Comparison of ENCODE assay signal across 20 cellular contexts in genomic region chrX:22053486-22053885, GRCh38.
"Had no signal": no experiment of that assay in that cellular context is flagged by ENCODE, and none has a peak within 500 bp of the region (broad histone marks: within the 10 kb centered on the region; RNA-seq: fewer than 3 reads in every experiment).

No MANE protein-coding gene starts in this region.

- H3K27me3 ChIP-seq: brain microvascular endothelial cell, gastroesophageal sphincter had no signal

- DNase-seq: activated CD4-positive, alpha-beta T cell treated with anti-CD3 and anti-CD28 coated beads for 1 hour; activated CD4-positive, alpha-beta T cell treated with anti-CD3 and anti-CD28 coated beads, Interleukin-2, amount 50 U/mL, for 1 hour; activated CD8-positive, alpha-beta T cell treated with anti-CD3 and anti-CD28 coated beads, Interleukin-2, amount 10 ng/mL, durations not matched to agents 7 days and 5 days; activated gamma-delta T cell treated with Interleukin-2 at 50 U/mL for 16 hours; activated T-cell treated with anti-CD3 and anti-CD28 coated beads, Interleukin-2, amount 50 U/mL, for 1 hour; aorta; brain microvascular endothelial cell; central memory CD4-positive, alpha-beta T cell; effector memory CD4-positive, alpha-beta T cell; heart left ventricle; retina; stimulated activated CD4-positive, alpha-beta T cell treated with anti-CD3 and anti-CD28 coated beads, Interleukin-4, amount 100 ng/mL, for 24 hours; stimulated activated naive CD4-positive, alpha-beta T cell treated with Interleukin-2 at 50 U/mL for 16 hours; T-helper 9 cell had no signal

- H3K4me3 ChIP-seq: gastroesophageal sphincter, heart left ventricle had no signal

- FAIRE-seq: islet of Langerhans had no signal

- H3K36me3 Mint-ChIP-seq: memory B cell; natural killer cell treated with Interleukin-12 subunit alpha and Interleukin-12 subunit beta and Interleukin-15 and Interleukin-18, amount 100 ng/mL, for 72 hours had no signal

- H3K9me3 Mint-ChIP-seq: activated naive CD4-positive, alpha-beta T cell treated with anti-CD3 and anti-CD28 coated beads, Interleukin-2, amount 50 U/mL, for 24 hours; natural killer cell treated with Interleukin-12 subunit alpha and Interleukin-12 subunit beta and Interleukin-15 and Interleukin-18, amount 100 ng/mL, for 72 hours had no signal

- H3K27ac ChIP-seq: brain microvascular endothelial cell, gastroesophageal sphincter, heart left ventricle had no signal

- H3K9me3 ChIP-seq: gastroesophageal sphincter, heart left ventricle had no signal

- H3K27me3 Mint-ChIP-seq: activated naive CD4-positive, alpha-beta T cell treated with anti-CD3 and anti-CD28 coated beads, Interleukin-2, amount 50 U/mL, for 24 hours; memory B cell; progenitor cell of endocrine pancreas had no signal

- H3K4me3 Mint-ChIP-seq: activated CD8-positive, alpha-beta T cell treated with anti-CD3 and anti-CD28 coated beads, Interleukin-2, amount 10 ng/mL, durations not matched to agents 7 days and 5 days; activated naive CD4-positive, alpha-beta T cell treated with anti-CD3 and anti-CD28 coated beads, Interleukin-2, amount 50 U/mL, for 24 hours; memory B cell; natural killer cell treated with Interleukin-12 subunit alpha and Interleukin-12 subunit beta and Interleukin-15 and Interleukin-18, amount 100 ng/mL, for 72 hours had no signal

- H3K27ac Mint-ChIP-seq: activated CD8-positive, alpha-beta T cell treated with anti-CD3 and anti-CD28 coated beads, Interleukin-2, amount 10 ng/mL, durations not matched to agents 7 days and 5 days; activated naive CD4-positive, alpha-beta T cell treated with anti-CD3 and anti-CD28 coated beads, Interleukin-2, amount 50 U/mL, for 24 hours; memory B cell; natural killer cell treated with Interleukin-12 subunit alpha and Interleukin-12 subunit beta and Interleukin-15 and Interleukin-18, amount 100 ng/mL, for 72 hours; progenitor cell of endocrine pancreas had no signal

- H3K36me3 ChIP-seq: brain microvascular endothelial cell, gastroesophageal sphincter, heart left ventricle had no signal

- H3K4me1 ChIP-seq: gastroesophageal sphincter, heart left ventricle had no signal
